In the genomic region with DNA sequence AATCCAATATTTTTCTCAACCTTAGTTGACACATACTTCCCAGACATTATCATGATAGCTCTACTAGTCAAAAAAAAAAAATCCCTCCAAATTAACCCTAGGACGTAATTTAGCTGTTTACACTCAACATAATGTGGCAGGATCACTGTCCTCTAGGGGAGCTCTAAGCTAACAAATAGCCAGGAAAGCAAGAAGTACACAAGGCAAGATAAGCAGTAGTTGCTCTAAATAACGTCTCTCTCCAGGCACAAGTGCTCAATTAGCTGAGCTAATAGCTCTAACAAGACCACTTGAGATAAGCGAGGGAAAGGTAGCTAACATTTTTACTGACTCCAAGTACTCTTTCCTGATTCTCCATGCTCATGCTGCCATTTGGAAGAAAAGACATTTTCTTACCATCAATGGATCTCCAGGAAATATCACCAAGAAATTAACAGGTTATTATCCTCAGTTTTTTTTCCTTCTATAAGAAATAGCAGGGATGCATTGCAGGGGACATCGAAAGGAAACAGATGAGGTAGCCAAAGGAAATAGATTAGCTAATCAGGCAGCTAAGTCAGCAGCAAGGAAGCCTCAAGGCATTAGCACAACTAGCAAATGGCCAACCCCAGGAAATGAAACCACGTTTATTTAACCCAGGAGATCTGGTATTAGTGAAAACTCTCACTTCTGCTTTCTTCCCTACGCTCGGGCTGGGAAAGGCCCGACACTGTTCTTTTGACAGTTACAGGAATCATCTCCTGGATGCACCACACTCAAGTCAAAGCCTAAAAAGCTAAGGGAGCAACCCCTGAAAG, we compare ENCODE assay signal across 9 cellular contexts.
DNase-seq lines count a peak whose midpoint lies in the region; ATAC-seq and TF ChIP-seq lines count a peak whose summit lies in the region.
"Had no signal": no experiment of that assay in that cellular context is flagged by ENCODE, and none has a peak within 500 bp of the region (broad histone marks: within the 10 kb centered on the region; RNA-seq: fewer than 3 reads in every experiment).

No MANE protein-coding gene starts in this region.

- WGBS in SK-N-SH (ENCODE audit: low lambda C conversion rate): 37% methylated on average over 8 of the region's 8 CpGs

- H3K36me3 ChIP-seq in SK-N-SH (replicated peaks in 1 of 2; ENCODE audit: control insufficient read depth in 1 of 2, insufficient read depth in 2 of 2, low read length in 1 of 2): no peaks in the 10 kb centered on the region
- H3K36me3 ChIP-seq: tibial artery had no signal

- no peaks in the 10 kb centered on the region for H4K20me1 ChIP-seq in SK-N-SH (ENCODE audit: insufficient read depth)

- POLR2A ChIA-PET in SK-N-SH (lab: Yijun Ruan, JAX): no interaction called here

- no peaks in the 10 kb centered on the region for H3K79me2 ChIP-seq in SK-N-SH (ENCODE audit: insufficient read depth)

- H3F3A ChIP-seq in SK-N-SH (replicated peaks; ENCODE audit: insufficient read depth): no peaks in the 10 kb centered on the region

- no peak for TF ChIP-seq EP300 in SK-N-SH (IDR thresholded peaks at IDR 0.05; ENCODE audit: borderline replicate concordance in 1 of 2, low read depth in 1 of 2, low read length in 1 of 2)

- no peaks in the 10 kb centered on the region for H3K9me2 ChIP-seq in SK-N-SH

- H2AFZ ChIP-seq in SK-N-SH (ENCODE audit: low read depth): no peak overlapping the region

- H3K27me3 ChIP-seq in SK-N-SH (ENCODE audit: insufficient read depth): no peaks in the 10 kb centered on the region
- H3K27me3 ChIP-seq: tibial artery had no signal

- in situ Hi-C loops in astrocyte of the cerebellum (cut with HindIII; ENCODE audit: low sequenced_read_pairs): no loop called here

- H3K4me1 ChIP-seq in SK-N-SH (ENCODE audit: control insufficient read depth in 1 of 2, insufficient read depth in 2 of 2, low read depth in 1 of 2, low read length in 1 of 2): peaks cover 0 to 2% of the 10 kb centered on the region in 2 experiments; a peak in 2 of 4 replicates
- H3K4me1 ChIP-seq: tibial artery had no signal

- TF ChIP-seq CTCF in SK-N-SH (IDR thresholded peaks at IDR 0.05) (peak; percentile 46), astrocyte of the cerebellum (IDR thresholded peaks at IDR 0.05; ENCODE audit: low read depth, low read length, missing control alignments) (peak; percentile 23)

- DNase-seq in SK-N-SH (peak; percentile 26), KG1 (lab: John Stamatoyannopoulos, UW) (peak; percentile 55), astrocyte of the cerebellum (ENCODE audit: low read depth) (no peak), sciatic nerve (ENCODE audit: low spot score) (no peak), posterior cingulate gyrus (no peak), SHP77 treated with DMSO at 0.1 percent for 48 hours (lab: John Stamatoyannopoulos, UW) (no peak)
- DNase-seq: tibial artery had no signal

- H3K9me3 ChIP-seq in SK-N-SH: no peaks in the 10 kb centered on the region
- H3K9me3 ChIP-seq: tibial artery had no signal

- H3K9ac ChIP-seq in SK-N-SH: no peak overlapping the region

- peak; percentile 63 for TF ChIP-seq RAD21 in SK-N-SH (IDR thresholded peaks at IDR 0.05; ENCODE audit: low read length)

- H3K4me3 ChIP-seq in SK-N-SH (ENCODE audit: low read depth in 2 of 2, low read length in 1 of 2): no peak overlapping the region; a peak in 1 of 4 replicates
- no peak overlapping the region for H3K4me3 ChIP-seq in astrocyte of the cerebellum (ENCODE audit: low read depth, low read length)
- H3K4me3 ChIP-seq: tibial artery had no signal

- ATAC-seq in SK-N-SH treated with all-trans-retinoic acid at 6 μM for 48 hours: no peak
- peak; percentile 36 for ATAC-seq in sciatic nerve
- ATAC-seq in GM21360 (IDR thresholded peaks at IDR 0.05; ENCODE audit: unreplicated experiment): no peak

- intact Hi-C loops in sciatic nerve (cut with DNase I) (no loop called here), posterior cingulate gyrus (cut with DNase I) (no loop called here)

- H3K4me2 ChIP-seq in SK-N-SH: no peak overlapping the region

- no peak overlapping the region for H3K27ac ChIP-seq in SK-N-SH (ENCODE audit: low read depth in 2 of 2, low read length in 1 of 2)
- H3K27ac ChIP-seq: tibial artery had no signal

- CTCF ChIA-PET in SK-N-SH (lab: Yijun Ruan, JAX): interaction anchor here (0.7 to 3.1 kb wide), 8 partner anchors 9 to 1382 kb away, joined by 3 to 16 read pairs (median 4); no protein-coding TSS in a partner anchor

TF ChIP-seq in SK-N-SH, 30 proteins besides CTCF, POLR2A, EP300 and RAD21:
- TF ChIP-seq GATA2 (CRISPR knock-in tag; IDR thresholded peaks at IDR 0.05) (0 out of 2 replicates have a peak, but pooled peaks have one; percentile 7), ELF1 (IDR thresholded peaks at IDR 0.05) (no peak), FOXJ3 (CRISPR knock-in tag; IDR thresholded peaks at IDR 0.05) (no peak)
- TF ChIP-seq, protein P1, sequence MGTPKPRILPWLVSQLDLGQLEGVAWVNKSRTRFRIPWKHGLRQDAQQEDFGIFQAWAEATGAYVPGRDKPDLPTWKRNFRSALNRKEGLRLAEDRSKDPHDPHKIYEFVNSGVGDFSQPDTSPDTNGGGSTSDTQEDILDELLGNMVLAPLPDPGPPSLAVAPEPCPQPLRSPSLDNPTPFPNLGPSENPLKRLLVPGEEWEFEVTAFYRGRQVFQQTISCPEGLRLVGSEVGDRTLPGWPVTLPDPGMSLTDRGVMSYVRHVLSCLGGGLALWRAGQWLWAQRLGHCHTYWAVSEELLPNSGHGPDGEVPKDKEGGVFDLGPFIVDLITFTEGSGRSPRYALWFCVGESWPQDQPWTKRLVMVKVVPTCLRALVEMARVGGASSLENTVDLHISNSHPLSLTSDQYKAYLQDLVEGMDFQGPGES (IDR thresholded peaks at IDR 0.05; ENCODE audit: low read depth, low read length): no peak
- TF ChIP-seq, protein P2, sequence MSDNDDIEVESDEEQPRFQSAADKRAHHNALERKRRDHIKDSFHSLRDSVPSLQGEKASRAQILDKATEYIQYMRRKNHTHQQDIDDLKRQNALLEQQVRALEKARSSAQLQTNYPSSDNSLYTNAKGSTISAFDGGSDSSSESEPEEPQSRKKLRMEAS (IDR thresholded peaks at IDR 0.05; ENCODE audit: low read depth): no peak

TF ChIP-seq in SK-N-SH treated with all-trans-retinoic acid at 6 μM for 48 hours, 23 proteins besides CTCF, POLR2A, EP300 and RAD21:
- TF ChIP-seq ZC3H10 (CRISPR knock-in tag; IDR thresholded peaks at IDR 0.05) (no peak), TCF4 (CRISPR knock-in tag; IDR thresholded peaks at IDR 0.05; ENCODE audit: borderline replicate concordance) (no peak)

Comparison
In these comparisons a context has a peak if more than half of its experiments do, and no peak if none do; other contexts are left out.
1. DNase-seq: peak in SK-N-SH (single experiment) and KG1 (single experiment); none in astrocyte of the cerebellum (single experiment), sciatic nerve (single experiment), posterior cingulate gyrus (0 of 10) and SHP77 treated with DMSO at 0.1 percent for 48 hours (single experiment).